In genomic region chr5:7825630-7826029, GRCh38 we compare ENCODE assay signal across 22 cellular contexts. TPM values are rescaled to one million over a fixed set of nuclear protein-coding genes. Genes with fewer than 3 reads are reported as not detected.
DNase-seq lines count a peak whose midpoint lies in the region; ATAC-seq, FAIRE-seq and TF ChIP-seq lines count a peak whose summit lies in the region.
"Had no signal": no experiment of that assay in that cellular context is flagged by ENCODE, and none has a peak within 500 bp of the region (broad histone marks: within the 10 kb centered on the region; RNA-seq: fewer than 3 reads in every experiment).

No MANE protein-coding gene starts in this region.

- CTCF ChIA-PET in A549 (lab: Yijun Ruan, JAX) = no interaction called here
- CTCF ChIA-PET in H1 (lab: Charles Lee; ENCODE audit: partially characterized antibody) = interaction anchor here (0.6 to 1.7 kb wide), 2 partner anchors 9 to 32 kb away, joined by 3 to 8 read pairs; no protein-coding TSS in a partner anchor

- ATAC-seq in A549 = peak; percentile 38 to 47; a peak in 1 of 6 replicates
- no peak for ATAC-seq in activated T-helper 17 cell treated with anti-CD3 and anti-CD28 coated beads, Interleukin-2, amount 50 U/mL, for 72 hours (replicated peaks)
- ATAC-seq: HCT116 had no signal

- no peak overlapping the region for H4K5ac ChIP-seq in H1 (ENCODE audit: insufficient read length, low read depth, low read length)

- H3K14ac ChIP-seq in H1 (ENCODE audit: insufficient read length) (no peak overlapping the region), neuronal stem cell (ENCODE audit: low read length) (peak overlapping the region; percentile 41)

- no peak overlapping the region for H2AFZ ChIP-seq in H1 (ENCODE audit: low read length)
- H2AFZ ChIP-seq in neuronal stem cell (ENCODE audit: low read length) = no peak overlapping the region

- no peaks in the 10 kb centered on the region for H3K9me3 Mint-ChIP-seq in activated T-helper 17 cell treated with anti-CD3 and anti-CD28 coated beads, Interleukin-2, amount 50 U/mL, for 72 hours
- H3K9me3 Mint-ChIP-seq: CD14-positive monocyte; CD4-positive, alpha-beta T cell had no signal

- no peak overlapping the region for H3K4me2 ChIP-seq in A549
- H3K4me2 ChIP-seq in H1 (ENCODE audit: insufficient read depth in 1 of 2, low read depth in 2 of 2, low read length in 2 of 2) = no peak overlapping the region
- no peak overlapping the region for H3K4me2 ChIP-seq in neuronal stem cell (ENCODE audit: insufficient read depth, low read length, poor library complexity, severe bottlenecking)
- H3K4me2 ChIP-seq: BLaER1 treated with 17β-estradiol and CSF1 and Interleukin-3, amounts not matched to agents 10 nM and 100 nM had no signal

- FAIRE-seq in A549 (lab: Jason Lieb, UNC) (no peak), H1 (lab: Jason Lieb, UNC) (no peak)
- FAIRE-seq: A204.1, G401.6, GM12892 had no signal

- H4K8ac ChIP-seq in H1 (ENCODE audit: extremely low read depth, insufficient read depth, low read length) = no peak overlapping the region
- no peak overlapping the region for H4K8ac ChIP-seq in neuronal stem cell (ENCODE audit: low read depth, low read length)

- H3K4me1 Mint-ChIP-seq in activated T-helper 17 cell treated with anti-CD3 and anti-CD28 coated beads, Interleukin-2, amount 50 U/mL, for 72 hours = no peaks in the 10 kb centered on the region

- no peaks in the 10 kb centered on the region for H4K20me1 ChIP-seq in H1 (replicated peaks in 1 of 2; ENCODE audit: control insufficient read depth in 1 of 2, insufficient read depth in 2 of 2, low read length in 2 of 2)
- H4K20me1 ChIP-seq: BLaER1 treated with 17β-estradiol and CSF1 and Interleukin-3, amounts not matched to agents 10 nM and 100 nM had no signal

- TF ChIP-seq POLR2A in A549 (IDR thresholded peaks at IDR 0.05; ENCODE audit: low read length) (no peak), H1 (IDR thresholded peaks at IDR 0.05; ENCODE audit: control extremely low read depth in 1 of 2, low read depth in 2 of 2, low read length in 2 of 2) (no peak)

- H3K4ac ChIP-seq in H1 (replicated peaks; ENCODE audit: insufficient read length, low read depth, low read length) (no peak overlapping the region), neuronal stem cell (ENCODE audit: low read length) (no peak overlapping the region)

- POLR2A ChIA-PET in A549 (lab: Yijun Ruan, JAX) = no interaction called here
- POLR2A ChIA-PET in H1 (lab: Charles Lee; ENCODE audit: partially characterized antibody) = interaction anchor here (0.8 kb wide), 1 partner anchor 9 kb away, joined by 3 read pairs; no protein-coding TSS in a partner anchor

- no peak overlapping the region for H2BK120ac ChIP-seq in H1 (replicated peaks; ENCODE audit: low read depth, low read length)
- H2BK120ac ChIP-seq in neuronal stem cell (ENCODE audit: low read depth, low read length) = no peak overlapping the region

- H3K4me3 ChIP-seq in A549 (no peak overlapping the region), H1 (ENCODE audit: extremely low read depth in 1 of 4, insufficient read depth in 2 of 4, low read depth in 3 of 4, low read length in 4 of 4) (no peak overlapping the region), neuronal stem cell (ENCODE audit: low read length in 2 of 2) (no peak overlapping the region)
- H3K4me3 ChIP-seq: BLaER1 treated with 17β-estradiol and CSF1 and Interleukin-3, amounts not matched to agents 10 nM and 100 nM had no signal

- no peaks in the 10 kb centered on the region for H3K79me2 ChIP-seq in H1 (ENCODE audit: control insufficient read depth in 1 of 2, insufficient read depth in 2 of 2, low read length in 2 of 2)

- H2BK15ac ChIP-seq in H1 (ENCODE audit: low read length) (no peak overlapping the region), neuronal stem cell (ENCODE audit: low read length) (no peak overlapping the region)

- H3K79me1 ChIP-seq in H1 (ENCODE audit: low read depth, low read length) (no peaks in the 10 kb centered on the region), neuronal stem cell (ENCODE audit: low read depth, low read length) (peaks cover 2% of the 10 kb centered on the region)

- H2BK20ac ChIP-seq in H1 (ENCODE audit: low read length) = no peak overlapping the region

- TF ChIP-seq CTCF in A549 (IDR thresholded peaks at IDR 0.05) (no peak), H1 (IDR thresholded peaks at IDR 0.05; ENCODE audit: control extremely low read depth in 1 of 3, insufficient read depth in 1 of 3, low read depth in 1 of 3, low read length in 3 of 3) (no peak)

- H3K23me2 ChIP-seq in H1 (ENCODE audit: low read depth, low read length) = no peaks in the 10 kb centered on the region

- H3K36me3 Mint-ChIP-seq in activated T-helper 17 cell treated with anti-CD3 and anti-CD28 coated beads, Interleukin-2, amount 50 U/mL, for 72 hours (ENCODE audit: low read depth) = no peaks in the 10 kb centered on the region
- H3K36me3 Mint-ChIP-seq: CD14-positive monocyte had no signal

- H2BK12ac ChIP-seq in H1 (ENCODE audit: low read depth, low read length) = no peak overlapping the region
- no peak overlapping the region for H2BK12ac ChIP-seq in neuronal stem cell (ENCODE audit: low read length)

- H3K36me3 ChIP-seq in H1 (ENCODE audit: control insufficient read depth in 2 of 4, insufficient read depth in 4 of 4, low read length in 3 of 4) (peaks cover 0 to 18% (median 10%) of the 10 kb centered on the region in 4 experiments; a peak in 5 of 8 replicates), neuronal stem cell (replicated peaks in 1 of 2; ENCODE audit: control insufficient read depth in 2 of 2, insufficient read depth in 2 of 2, low read length in 2 of 2) (no peaks in the 10 kb centered on the region)
- H3K36me3 ChIP-seq: BE2C; BLaER1 treated with 17β-estradiol and CSF1 and Interleukin-3, amounts not matched to agents 10 nM and 100 nM had no signal

- DNase-seq in A549 (ENCODE audit: low read depth in 1 of 2, low spot score in 1 of 2) = no peak
- DNase-seq in H1 (ENCODE audit: low read depth in 1 of 2, low spot score in 2 of 2) = no peak
- DNase-seq in neuronal stem cell (ENCODE audit: low spot score) = no peak
- no peak for DNase-seq in HPDE6-E6E7 (ENCODE audit: extremely low spot score)
- DNase-seq: ACHN; AML-193; BE2C; Calu3; CD4-positive, alpha-beta T cell; COR-L47; DMS79 treated with DMSO at 0.1 percent for 48 hours; GOT3; H7 had no signal

- no peak for TF ChIP-seq EP300 in A549 (IDR thresholded peaks at IDR 0.05)
- no peak for TF ChIP-seq EP300 in H1 (IDR thresholded peaks at IDR 0.05; ENCODE audit: borderline replicate concordance in 1 of 2, low read depth in 2 of 2, low read length in 2 of 2)

- peaks cover 30% of the 10 kb centered on the region for H3K27me3 Mint-ChIP-seq in activated T-helper 17 cell treated with anti-CD3 and anti-CD28 coated beads, Interleukin-2, amount 50 U/mL, for 72 hours

- H3K4me1 ChIP-seq in A549 = no peaks in the 10 kb centered on the region
- no peaks in the 10 kb centered on the region for H3K4me1 ChIP-seq in H1 (replicated peaks in 1 of 4; ENCODE audit: control insufficient read depth in 3 of 4, insufficient read depth in 4 of 4, low read length in 3 of 4)
- H3K4me1 ChIP-seq in neuronal stem cell (ENCODE audit: control insufficient read depth in 2 of 2, insufficient read depth in 1 of 2, low read depth in 1 of 2, low read length in 2 of 2) = peaks cover 0 to 2% of the 10 kb centered on the region in 2 donors
- H3K4me1 ChIP-seq: BE2C had no signal

- no peak overlapping the region for H4K91ac ChIP-seq in H1 (replicated peaks; ENCODE audit: insufficient read length, low read length)
- no peak overlapping the region for H4K91ac ChIP-seq in neuronal stem cell (ENCODE audit: low read depth, low read length, poor library complexity)

- H3K9me3 ChIP-seq in A549 (no peaks in the 10 kb centered on the region), H1 (ENCODE audit: insufficient read depth in 2 of 2, low read depth in 1 of 2, low read length in 1 of 2) (no peaks in the 10 kb centered on the region), neuronal stem cell (replicated peaks in 1 of 2; ENCODE audit: control insufficient read depth in 2 of 2, insufficient read depth in 1 of 2, low read depth in 1 of 2, low read length in 2 of 2) (no peaks in the 10 kb centered on the region)
- H3K9me3 ChIP-seq: BE2C; BLaER1 treated with 17β-estradiol and CSF1 and Interleukin-3, amounts not matched to agents 10 nM and 100 nM had no signal

- no peak overlapping the region for H3K56ac ChIP-seq in H1 (replicated peaks; ENCODE audit: insufficient read length, low read depth, low read length)

- H3K27me3 ChIP-seq in H1 (replicated peaks in 1 of 4; ENCODE audit: control insufficient read depth in 3 of 4, extremely low read depth in 1 of 4, insufficient read depth in 3 of 4, low read length in 3 of 4) = peaks cover 0 to 2% (median 0%) of the 10 kb centered on the region in 4 experiments; a peak in 1 of 7 replicates
- no peaks in the 10 kb centered on the region for H3K27me3 ChIP-seq in neuronal stem cell (ENCODE audit: control insufficient read depth in 3 of 3, insufficient read depth in 3 of 3, low read depth in 1 of 3, low read length in 3 of 3)
- H3K27me3 ChIP-seq: BLaER1 treated with 17β-estradiol and CSF1 and Interleukin-3, amounts not matched to agents 10 nM and 100 nM had no signal

- WGBS in A549 (ENCODE audit: missing lambda C conversion rate) = 22% methylated on average over 6 of the region's 11 CpGs
- WGBS in H1 (ENCODE audit: extremely low coverage in 1 of 2, insufficient coverage in 1 of 2, insufficient read length in 1 of 2, insufficient replicate concordance in 2 of 2, low coverage in 1 of 2, low lambda C conversion rate in 2 of 2, missing lambda C conversion rate in 1 of 2), 2 experiments = 97% methylated on average over 11 of the region's 11 CpGs; no CpG with 5 or more reads in 1 of the 2 experiments
- no CpG with 5 or more reads among the region's 11 CpGs for WGBS in neuronal stem cell (ENCODE audit: extremely low coverage in 2 of 2, insufficient read length in 2 of 2, insufficient replicate concordance in 1 of 2), 2 donors

- no peak overlapping the region for H2AK5ac ChIP-seq in H1 (ENCODE audit: low read depth, low read length)
- H2AK5ac ChIP-seq in neuronal stem cell (ENCODE audit: low read depth, low read length) = peak overlapping the region; percentile 40

- no peak overlapping the region for H3K4me3 Mint-ChIP-seq in activated T-helper 17 cell treated with anti-CD3 and anti-CD28 coated beads, Interleukin-2, amount 50 U/mL, for 72 hours
- H3K4me3 Mint-ChIP-seq: CD14-positive monocyte; CD4-positive, alpha-beta T cell had no signal

- H3K23ac ChIP-seq in H1 (ENCODE audit: insufficient read length) = no peak overlapping the region
- H3K23ac ChIP-seq in neuronal stem cell (ENCODE audit: low read depth, low read length, poor library complexity) = peak overlapping the region; percentile 67

- H3K18ac ChIP-seq in H1 (ENCODE audit: extremely low read depth, low read length) = no peak overlapping the region
- peak overlapping the region; percentile 78 for H3K18ac ChIP-seq in neuronal stem cell (ENCODE audit: low read length)

- no peak overlapping the region; a peak in 1 of 7 replicates for H3K9ac ChIP-seq in H1 (replicated peaks in 1 of 4; ENCODE audit: extremely low read depth in 1 of 4, low read depth in 3 of 4, low read length in 3 of 4)
- peak overlapping the region; percentile 47 for H3K9ac ChIP-seq in neuronal stem cell (ENCODE audit: low read depth, low read length, poor library complexity)
- H3K9ac ChIP-seq: BLaER1 treated with 17β-estradiol and CSF1 and Interleukin-3, amounts not matched to agents 10 nM and 100 nM had no signal

- TF ChIP-seq RAD21 in A549 (conservative IDR thresholded peaks at IDR 0.05 in 1 of 2, IDR thresholded peaks at IDR 0.05 in 1 of 2) (no peak), H1 (IDR thresholded peaks at IDR 0.05 in 1 of 2, conservative IDR thresholded peaks at IDR 0.05 in 1 of 2; ENCODE audit: low read depth in 2 of 2, low read length in 2 of 2) (no peak)

- H3K27ac Mint-ChIP-seq in activated T-helper 17 cell treated with anti-CD3 and anti-CD28 coated beads, Interleukin-2, amount 50 U/mL, for 72 hours = no peak overlapping the region
- H3K27ac Mint-ChIP-seq: CD14-positive monocyte; CD4-positive, alpha-beta T cell had no signal

- H3K27ac ChIP-seq in A549 = no peak overlapping the region
- no peak overlapping the region for H3K27ac ChIP-seq in H1 (ENCODE audit: low read depth, low read length)
- no peak overlapping the region for H3K27ac ChIP-seq in neuronal stem cell (replicated peaks; ENCODE audit: low read length)
- H3K27ac ChIP-seq: 22Rv1; BLaER1 treated with 17β-estradiol and CSF1 and Interleukin-3, amounts not matched to agents 10 nM and 100 nM had no signal

- H2BK5ac ChIP-seq in H1 (ENCODE audit: low read depth, low read length) (no peak overlapping the region; the same call in 1 of the 2 replicates), neuronal stem cell (ENCODE audit: low read length) (no peak overlapping the region)

RNA-seq across cellular contexts. Expression of gene CFAP90, which starts 25.3 kb away (rescaled TPM):
- polyA plus RNA-seq in A549 (2011; rRNA removed) (0.25 and 0.36 TPM in 2 replicates), A549 (2017; fragmentation: RNase III; extraction: RNeasy Plus Mini Kit Qiagen cat#74134 plus additional on column Dnase treatment) (0.17 to 0.28 TPM (median 0.28 TPM) in 3 replicates), H1 (2011; rRNA removed) (0.82 and 0.92 TPM in 2 replicates)
- polyA plus RNA-seq in A549 (2012; cell fraction: cytosol; rRNA removed) = 0.21 and 0.41 TPM in 2 replicates
- polyA plus RNA-seq in A549 (2012; cell fraction: nucleus; rRNA removed) = 0.16 and 0.29 TPM in 2 replicates
- 0.33 TPM in 1 of 2 replicates, not detected in the other for polyA minus RNA-seq in A549 (2011; rRNA and poly(A)+ RNA removed)
- 0.39 and 0.40 TPM in 2 replicates for total RNA-seq in H1 (2021; fragmentation: NEBNext Ultra II Directional; extraction: Animal tissue kit (Norgen Biotek cat#: 25700))
- polyA plus RNA-seq in H1 (2011; cell fraction: cytosol; rRNA removed) = 0.72 TPM
- 0.93 TPM for polyA plus RNA-seq in H1 (2011; cell fraction: nucleus; rRNA removed)
- 0.51 to 1.0 TPM (median 0.80 TPM) in 4 replicates for polyA plus RNA-seq in H1 (2012, experiment 1 of 2)
- polyA plus RNA-seq in H1 (2012, experiment 2 of 2) = 0.34 TPM
- 0.61 TPM for polyA plus RNA-seq in H1 (2013, experiment 1 of 2)
- 0.75 TPM for polyA plus RNA-seq in H1 (2013, experiment 2 of 2)
- 0.09 TPM in 1 of 2 replicates, not detected in the other for polyA minus RNA-seq in H1 (2011; rRNA and poly(A)+ RNA removed)
- polyA minus RNA-seq in H1 (2011; cell fraction: cytosol; rRNA and poly(A)+ RNA removed) = not detected
- polyA minus RNA-seq in H1 (2011; cell fraction: nucleus; rRNA and poly(A)+ RNA removed) = 0.70 TPM
- 0.81 TPM for polyA plus RNA-seq in neuronal stem cell (2013, experiment 1 of 2)
- 1.0 TPM for polyA plus RNA-seq in neuronal stem cell (2013, experiment 2 of 2)
- not detected for total RNA-seq in activated T-helper 17 cell treated with anti-CD3 and anti-CD28 coated beads, Interleukin-2, amount 50 U/mL, for 72 hours
- total RNA-seq: Calu3; CD4-positive, alpha-beta T cell; Daoy; H7 had no signal
- polyA plus RNA-seq: CD14-positive monocyte had no signal

RNA-seq across cellular contexts. Expression of gene FASTKD3, which starts 43.2 kb away (rescaled TPM):
- polyA plus RNA-seq in A549 (2011; rRNA removed) (17.2 and 24.8 TPM in 2 replicates), A549 (2017; fragmentation: RNase III; extraction: RNeasy Plus Mini Kit Qiagen cat#74134 plus additional on column Dnase treatment) (19.5 to 20.4 TPM (median 19.5 TPM) in 3 replicates), H1 (2011; rRNA removed) (3.2 and 5.6 TPM in 2 replicates)
- 6.9 and 7.3 TPM in 2 replicates for polyA plus RNA-seq in A549 (2012; cell fraction: cytosol; rRNA removed)
- 4.2 and 5.5 TPM in 2 replicates for polyA plus RNA-seq in A549 (2012; cell fraction: nucleus; rRNA removed)
- 6.8 and 7.7 TPM in 2 replicates for polyA minus RNA-seq in A549 (2011; rRNA and poly(A)+ RNA removed)
- total RNA-seq in H1 (2021; fragmentation: NEBNext Ultra II Directional; extraction: Animal tissue kit (Norgen Biotek cat#: 25700)) = 7.6 and 8.7 TPM in 2 replicates
- polyA plus RNA-seq in H1 (2011; cell fraction: cytosol; rRNA removed) = 5.6 TPM
- 3.0 TPM for polyA plus RNA-seq in H1 (2011; cell fraction: nucleus; rRNA removed)
- polyA plus RNA-seq in H1 (2012, experiment 1 of 2) = 6.8 to 12.1 TPM (median 7.5 TPM) in 4 replicates
- 1.2 TPM for polyA plus RNA-seq in H1 (2012, experiment 2 of 2)
- polyA plus RNA-seq in H1 (2013, experiment 1 of 2) = 6.1 TPM
- 5.4 TPM for polyA plus RNA-seq in H1 (2013, experiment 2 of 2)
- polyA minus RNA-seq in H1 (2011; rRNA and poly(A)+ RNA removed) = 4.3 and 6.1 TPM in 2 replicates
- polyA minus RNA-seq in H1 (2011; cell fraction: cytosol; rRNA and poly(A)+ RNA removed) = 4.0 TPM
- 6.1 TPM for polyA minus RNA-seq in H1 (2011; cell fraction: nucleus; rRNA and poly(A)+ RNA removed)
- polyA plus RNA-seq in neuronal stem cell (2013, experiment 1 of 2) = 4.8 TPM
- 5.0 TPM for polyA plus RNA-seq in neuronal stem cell (2013, experiment 2 of 2)
- total RNA-seq in activated T-helper 17 cell treated with anti-CD3 and anti-CD28 coated beads, Interleukin-2, amount 50 U/mL, for 72 hours = 10 to 100 TPM in 1 of 2 donors, 1 to 10 TPM in 1; 7.9 to 13.4 TPM

RNA-seq across cellular contexts. Expression of gene MTRR, which starts 43.3 kb away (rescaled TPM):
- polyA plus RNA-seq in A549 (2011; rRNA removed) (86.3 and 110 TPM in 2 replicates), A549 (2017; fragmentation: RNase III; extraction: RNeasy Plus Mini Kit Qiagen cat#74134 plus additional on column Dnase treatment) (40.0 to 47.5 TPM (median 44.1 TPM) in 3 replicates), H1 (2011; rRNA removed) (33.1 and 36.4 TPM in 2 replicates)
- polyA plus RNA-seq in A549 (2012; cell fraction: cytosol; rRNA removed) = 36.4 and 42.8 TPM in 2 replicates
- polyA plus RNA-seq in A549 (2012; cell fraction: nucleus; rRNA removed) = 29.7 and 44.5 TPM in 2 replicates
- polyA minus RNA-seq in A549 (2011; rRNA and poly(A)+ RNA removed) = 116 and 140 TPM in 2 replicates
- 51.4 and 53.8 TPM in 2 replicates for total RNA-seq in H1 (2021; fragmentation: NEBNext Ultra II Directional; extraction: Animal tissue kit (Norgen Biotek cat#: 25700))
- 43.5 TPM for polyA plus RNA-seq in H1 (2011; cell fraction: cytosol; rRNA removed)
- 49.9 TPM for polyA plus RNA-seq in H1 (2011; cell fraction: nucleus; rRNA removed)
- 26.4 to 42.6 TPM (median 35.5 TPM) in 4 replicates for polyA plus RNA-seq in H1 (2012, experiment 1 of 2)
- polyA plus RNA-seq in H1 (2012, experiment 2 of 2) = 5.1 TPM
- 48.2 TPM for polyA plus RNA-seq in H1 (2013, experiment 1 of 2)
- 45.7 TPM for polyA plus RNA-seq in H1 (2013, experiment 2 of 2)
- 109 and 115 TPM in 2 replicates for polyA minus RNA-seq in H1 (2011; rRNA and poly(A)+ RNA removed)
- 43.9 TPM for polyA minus RNA-seq in H1 (2011; cell fraction: cytosol; rRNA and poly(A)+ RNA removed)
- polyA minus RNA-seq in H1 (2011; cell fraction: nucleus; rRNA and poly(A)+ RNA removed) = 122 TPM
- 33.5 TPM for polyA plus RNA-seq in neuronal stem cell (2013, experiment 1 of 2)
- polyA plus RNA-seq in neuronal stem cell (2013, experiment 2 of 2) = 34.6 TPM
- 10 to 100 TPM; 27.5 to 62.6 TPM for total RNA-seq in activated T-helper 17 cell treated with anti-CD3 and anti-CD28 coated beads, Interleukin-2, amount 50 U/mL, for 72 hours
